18 cellular contexts compared by ENCODE assay signal in the genomic region with DNA sequence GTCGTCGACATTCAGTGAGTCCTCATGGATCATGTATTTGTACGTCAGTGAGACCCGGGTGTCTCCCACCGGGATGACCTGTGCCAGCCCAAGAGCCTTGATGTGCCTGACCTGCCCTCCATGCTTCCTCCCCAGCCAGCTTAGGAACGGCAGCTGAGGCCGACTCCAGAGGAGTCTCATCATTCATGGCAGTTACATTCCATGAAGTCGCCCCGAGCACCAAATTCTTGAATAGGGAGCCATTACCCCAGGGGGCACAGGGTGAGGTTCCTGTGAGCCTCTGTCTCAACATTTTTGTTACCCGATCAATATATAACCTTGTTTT.
DNase-seq lines count a peak whose midpoint lies in the region; ATAC-seq and TF ChIP-seq lines count a peak whose summit lies in the region.
"Had no signal": no experiment of that assay in that cellular context is flagged by ENCODE, and none has a peak within 500 bp of the region (broad histone marks: within the 10 kb centered on the region; RNA-seq: fewer than 3 reads in every experiment).

No MANE protein-coding gene starts in this region.

- H3K9me3 Mint-ChIP-seq in chondrocyte (ENCODE audit: low read depth) (no peaks in the 10 kb centered on the region), neural progenitor cell (peaks cover 26% of the 10 kb centered on the region)
- H3K9me3 Mint-ChIP-seq: CD4-positive, alpha-beta T cell; HFFc6; IgD-negative memory B cell had no signal

- H2AFZ ChIP-seq in neural progenitor cell (replicated peaks), result no peak overlapping the region

- H3K36me3 ChIP-seq in heart right ventricle, result peaks cover 0 to 69% (median 0%) of the 10 kb centered on the region in 9 donors
- no peaks in the 10 kb centered on the region for H3K36me3 ChIP-seq in neural progenitor cell
- no peaks in the 10 kb centered on the region for H3K36me3 ChIP-seq in upper lobe of right lung

- no peak overlapping the region for H3K27ac Mint-ChIP-seq in chondrocyte (ENCODE audit: unreplicated experiment)
- peak overlapping the region; percentile 57 for H3K27ac Mint-ChIP-seq in neural progenitor cell
- H3K27ac Mint-ChIP-seq: CD4-positive, alpha-beta T cell; HFFc6; IgD-negative memory B cell had no signal

- H3K4me2 ChIP-seq in neural progenitor cell, result no peak overlapping the region

- DNase-seq in Right ventricle myocardium inferior (ENCODE audit: missing footprints), result peak; percentile 6
- DNase-seq in heart right ventricle, result no peak
- peak; percentile 58 for DNase-seq in chondrocyte (ENCODE audit: low spot score)
- DNase-seq in neural progenitor cell (ENCODE audit: low spot score), result no peak
- peak; percentile 36 for DNase-seq in upper lobe of right lung
- DNase-seq in ACHN, result no peak
- DNase-seq in GF-D8 (lab: John Stamatoyannopoulos, UW), result no peak
- DNase-seq: AML-193; CD4-positive, alpha-beta T cell; GDM1; GOT3; H7; HFFc6 had no signal

- in situ Hi-C loops in ACHN (cut with HindIII; ENCODE audit: low pct_ligation_motif_present, low pct_unique_long_range_greater_than_20kb, low sequenced_read_pairs), result no loop called here

- TF ChIP-seq CTCF in heart right ventricle (IDR thresholded peaks at IDR 0.05) (no peak), chondrocyte (IDR thresholded peaks at IDR 0.05) (no peak), neural progenitor cell (IDR thresholded peaks at IDR 0.05) (no peak), upper lobe of right lung (IDR thresholded peaks at IDR 0.05) (no peak)

- no peaks in the 10 kb centered on the region for H3F3A ChIP-seq in neural progenitor cell (ENCODE audit: low read depth)

- H3K9me3 ChIP-seq in heart right ventricle (peaks cover 0 to 4% (median 0%) of the 10 kb centered on the region in 11 donors), neural progenitor cell (ENCODE audit: low read depth) (no peaks in the 10 kb centered on the region), upper lobe of right lung (no peaks in the 10 kb centered on the region)

- H3K36me3 Mint-ChIP-seq in chondrocyte (ENCODE audit: low read depth) (peaks cover 10% of the 10 kb centered on the region), neural progenitor cell (peaks cover 4% of the 10 kb centered on the region)
- H3K36me3 Mint-ChIP-seq: IgD-negative memory B cell had no signal

- H3K27me3 Mint-ChIP-seq in chondrocyte (ENCODE audit: low read depth) (no peaks in the 10 kb centered on the region), neural progenitor cell (ENCODE audit: insufficient read depth, low read depth) (peaks cover 4% of the 10 kb centered on the region)
- H3K27me3 Mint-ChIP-seq: CD4-positive, alpha-beta T cell had no signal

- H4K20me1 ChIP-seq in neural progenitor cell (ENCODE audit: low read depth), result no peaks in the 10 kb centered on the region

- ATAC-seq in Right ventricle myocardium inferior (no peak), heart right ventricle (no peak), upper lobe of right lung (no peak)
- ATAC-seq: HCT116, HepG2 had no signal

- H3K4me1 ChIP-seq in heart right ventricle (no peaks in the 10 kb centered on the region), neural progenitor cell (no peaks in the 10 kb centered on the region), upper lobe of right lung (no peaks in the 10 kb centered on the region)
- H3K4me1 ChIP-seq: Caco-2 had no signal

- intact Hi-C loops in Right ventricle myocardium inferior (cut with DNase I) (no loop called here), heart right ventricle (cut with DNase I) (no loop called here), upper lobe of right lung (cut with DNase I) (no loop called here)

- no peaks in the 10 kb centered on the region for H3K79me2 ChIP-seq in neural progenitor cell (ENCODE audit: low read depth)

- WGBS in heart right ventricle, 2 donors, result 90 to 95% methylated on average over 10 of the region's 10 CpGs

- H3K4me1 Mint-ChIP-seq in chondrocyte (ENCODE audit: low read depth), result no peaks in the 10 kb centered on the region
- no peaks in the 10 kb centered on the region for H3K4me1 Mint-ChIP-seq in neural progenitor cell
- H3K4me1 Mint-ChIP-seq: IgD-negative memory B cell had no signal

- no peak overlapping the region for H3K27ac ChIP-seq in heart right ventricle
- no peak overlapping the region for H3K27ac ChIP-seq in neural progenitor cell
- no peak overlapping the region for H3K27ac ChIP-seq in upper lobe of right lung
- H3K27ac ChIP-seq: C4-2B had no signal

- no peak overlapping the region for H3K4me3 Mint-ChIP-seq in chondrocyte (ENCODE audit: unreplicated experiment)
- H3K4me3 Mint-ChIP-seq in neural progenitor cell, result no peak overlapping the region
- H3K4me3 Mint-ChIP-seq: CD4-positive, alpha-beta T cell; HFFc6; IgD-negative memory B cell had no signal

- no peak overlapping the region for H3K9ac ChIP-seq in neural progenitor cell

- H3K4me3 ChIP-seq in heart right ventricle, result no peak overlapping the region
- H3K4me3 ChIP-seq in neural progenitor cell, result no peak overlapping the region
- no peak overlapping the region for H3K4me3 ChIP-seq in upper lobe of right lung

- H3K27me3 ChIP-seq in heart right ventricle (no peaks in the 10 kb centered on the region), neural progenitor cell (no peaks in the 10 kb centered on the region), upper lobe of right lung (no peaks in the 10 kb centered on the region)

Comparison
In these comparisons a context has a peak if more than half of its experiments do, and no peak if none do; other contexts are left out.
1. DNase-seq: peak in Right ventricle myocardium inferior (single experiment), chondrocyte (single experiment) and upper lobe of right lung (single experiment); none in heart right ventricle (0 of 2), neural progenitor cell (single experiment), ACHN (single experiment) and GF-D8 (single experiment).